19 cellular contexts compared by ENCODE assay signal in genomic region chr9:87084407-87084806, GRCh38.
DNase-seq lines count a peak whose midpoint lies in the region; FAIRE-seq and TF ChIP-seq lines count a peak whose summit lies in the region.
"Had no signal": no experiment of that assay in that cellular context is flagged by ENCODE, and none has a peak within 500 bp of the region (broad histone marks: within the 10 kb centered on the region; RNA-seq: fewer than 3 reads in every experiment).

No MANE protein-coding gene starts in this region.

- no peaks in the 10 kb centered on the region for H3K27me3 Mint-ChIP-seq in nephron (ENCODE audit: low read depth)

- no peak overlapping the region for H4K8ac ChIP-seq in neuronal stem cell (ENCODE audit: low read depth, low read length)

- no peak for FAIRE-seq in kidney (lab: Jason Lieb, UNC)
- FAIRE-seq in urothelium cell line (lab: Jason Lieb, UNC): peak; percentile 62
- FAIRE-seq: GM12891, GM18507 had no signal

- H3K27me3 ChIP-seq in neuronal stem cell (ENCODE audit: control insufficient read depth in 3 of 3, insufficient read depth in 3 of 3, low read depth in 1 of 3, low read length in 3 of 3) (peaks cover 0 to under 1% (median 0%) of the 10 kb centered on the region in 3 experiments), right atrium auricular region (no peaks in the 10 kb centered on the region), colonic mucosa (no peaks in the 10 kb centered on the region)

- H3K9me3 ChIP-seq in kidney (ENCODE audit: control insufficient read depth in 1 of 2, low read length in 2 of 2) (no peaks in the 10 kb centered on the region), neuronal stem cell (replicated peaks in 1 of 2; ENCODE audit: control insufficient read depth in 2 of 2, insufficient read depth in 1 of 2, low read depth in 1 of 2, low read length in 2 of 2) (no peaks in the 10 kb centered on the region), right atrium auricular region (peaks cover 0 to 7% of the 10 kb centered on the region in 2 donors), colonic mucosa (no peaks in the 10 kb centered on the region)
- H3K9me3 ChIP-seq: HAP-1 had no signal

- H2BK12ac ChIP-seq in neuronal stem cell (ENCODE audit: low read length): no peak overlapping the region

- H3K9ac ChIP-seq in kidney (ENCODE audit: low read length in 2 of 2): no peak overlapping the region
- H3K9ac ChIP-seq in neuronal stem cell (ENCODE audit: low read depth, low read length, poor library complexity): peak overlapping the region; percentile 65
- no peak overlapping the region for H3K9ac ChIP-seq in colonic mucosa (ENCODE audit: low read depth in 2 of 2, low read length in 2 of 2)

- H2BK15ac ChIP-seq in neuronal stem cell (ENCODE audit: low read length): no peak overlapping the region

- no CpG with 5 or more reads among the region's 12 CpGs for WGBS in neuronal stem cell (ENCODE audit: extremely low coverage in 2 of 2, insufficient read length in 2 of 2, insufficient replicate concordance in 1 of 2), 2 donors

- H2AFZ ChIP-seq in neuronal stem cell (ENCODE audit: low read length): no peak overlapping the region
- H2AFZ ChIP-seq: GM23338 had no signal

- no peak overlapping the region for H3K4me3 Mint-ChIP-seq in nephron
- H3K4me3 Mint-ChIP-seq: CD4-positive, alpha-beta memory T cell; GM23338 had no signal

- H3K23ac ChIP-seq in neuronal stem cell (ENCODE audit: low read depth, low read length, poor library complexity): peak overlapping the region; percentile 56

- H3K79me1 ChIP-seq in neuronal stem cell (ENCODE audit: low read depth, low read length): no peaks in the 10 kb centered on the region

- peak; percentile 64 for DNase-seq in kidney
- no peak for DNase-seq in neuronal stem cell (ENCODE audit: low spot score)
- no peak for DNase-seq in urothelium cell line (ENCODE audit: low spot score)
- DNase-seq in HCEC 1CT: no peak
- DNase-seq in right atrium auricular region (ENCODE audit: low spot score): no peak
- no peak for DNase-seq in activated CD4-positive, CD25-positive, alpha-beta regulatory T cell treated with anti-CD3 and anti-CD28 coated beads, Interleukin-2, amount 50 U/mL, for 72 hours
- DNase-seq in colonic mucosa: no peak
- DNase-seq: C1 segment of cervical spinal cord; Calu3; CD4-positive, alpha-beta memory T cell; COR-L47; DMS53; DMS79 treated with DMSO at 0.1 percent for 48 hours; GF-D8 had no signal

- no peak overlapping the region for H3K27ac ChIP-seq in kidney (ENCODE audit: low read depth in 2 of 2, low read length in 2 of 2)
- H3K27ac ChIP-seq in neuronal stem cell (replicated peaks; ENCODE audit: low read length): no peak overlapping the region
- no peak overlapping the region for H3K27ac ChIP-seq in right atrium auricular region
- no peak overlapping the region for H3K27ac ChIP-seq in colonic mucosa

- H3K14ac ChIP-seq in neuronal stem cell (ENCODE audit: low read length): peak overlapping the region; percentile 50

- no peak overlapping the region for H3K4me2 ChIP-seq in neuronal stem cell (ENCODE audit: insufficient read depth, low read length, poor library complexity, severe bottlenecking)
- H3K4me2 ChIP-seq: GM23338 had no signal

- H3K27ac Mint-ChIP-seq in nephron: peak overlapping the region; percentile 30 to 93 (median 59)
- H3K27ac Mint-ChIP-seq: CD4-positive, alpha-beta memory T cell; GM23338 had no signal

- peaks cover 61% of the 10 kb centered on the region for H3K4me1 Mint-ChIP-seq in nephron
- H3K4me1 Mint-ChIP-seq: CD4-positive, alpha-beta memory T cell; GM23338 had no signal

- H2BK120ac ChIP-seq in neuronal stem cell (ENCODE audit: low read depth, low read length): no peak overlapping the region

- no peak overlapping the region for H2AK5ac ChIP-seq in neuronal stem cell (ENCODE audit: low read depth, low read length)

- no peak overlapping the region for H4K91ac ChIP-seq in neuronal stem cell (ENCODE audit: low read depth, low read length, poor library complexity)

- intact Hi-C loops in kidney (cut with DNase I): no loop called here
- intact Hi-C loops in colonic mucosa (cut with DNase I): no loop called here

- H3K4me3 ChIP-seq in kidney (ENCODE audit: low read length in 2 of 2) (no peak overlapping the region), neuronal stem cell (ENCODE audit: low read length in 2 of 2) (peak overlapping the region in 1 of 2 donors; percentile 4), right atrium auricular region (no peak overlapping the region), colonic mucosa (no peak overlapping the region)
- H3K4me3 ChIP-seq: GM23338, HAP-1 had no signal

- H3K18ac ChIP-seq in neuronal stem cell (ENCODE audit: low read length): peak overlapping the region; percentile 39

- no peak for TF ChIP-seq CTCF in kidney (IDR thresholded peaks at IDR 0.05; ENCODE audit: borderline replicate concordance, extremely low read depth, insufficient read depth)
- no peak for TF ChIP-seq CTCF in nephron (IDR thresholded peaks at IDR 0.05; ENCODE audit: unreplicated experiment in 3 of 3)
- TF ChIP-seq CTCF in right atrium auricular region (IDR thresholded peaks at IDR 0.05): no peak
- TF ChIP-seq CTCF in colonic mucosa (IDR thresholded peaks at IDR 0.05): no peak

- H3K36me3 Mint-ChIP-seq in nephron (ENCODE audit: low read depth): peaks cover 5% of the 10 kb centered on the region
- H3K36me3 Mint-ChIP-seq: CD4-positive, alpha-beta memory T cell had no signal

- H3K4me1 ChIP-seq in kidney (ENCODE audit: control insufficient read depth in 1 of 2, insufficient read depth in 1 of 2, low read depth in 1 of 2, low read length in 2 of 2) (no peaks in the 10 kb centered on the region), neuronal stem cell (ENCODE audit: control insufficient read depth in 2 of 2, insufficient read depth in 1 of 2, low read depth in 1 of 2, low read length in 2 of 2) (no peaks in the 10 kb centered on the region), right atrium auricular region (peaks cover 0 to 26% of the 10 kb centered on the region in 2 donors), colonic mucosa (no peaks in the 10 kb centered on the region)
- H3K4me1 ChIP-seq: HAP-1 had no signal

- H3K36me3 ChIP-seq in kidney (ENCODE audit: control insufficient read depth in 1 of 2, insufficient read depth in 2 of 2, low read length in 2 of 2): no peaks in the 10 kb centered on the region
- no peaks in the 10 kb centered on the region for H3K36me3 ChIP-seq in neuronal stem cell (replicated peaks in 1 of 2; ENCODE audit: control insufficient read depth in 2 of 2, insufficient read depth in 2 of 2, low read length in 2 of 2)
- H3K36me3 ChIP-seq in right atrium auricular region: no peaks in the 10 kb centered on the region
- no peaks in the 10 kb centered on the region for H3K36me3 ChIP-seq in colonic mucosa
- H3K36me3 ChIP-seq: HAP-1 had no signal

- H3K9me3 Mint-ChIP-seq in nephron: peaks cover 21% of the 10 kb centered on the region

- H2BK5ac ChIP-seq in neuronal stem cell (ENCODE audit: low read length): no peak overlapping the region

- no peak overlapping the region for H3K4ac ChIP-seq in neuronal stem cell (ENCODE audit: low read length)
